9 cellular contexts compared by ENCODE assay signal in genomic region chrX:55716937-55717336, GRCh38. TPM values are rescaled to one million over a fixed set of nuclear protein-coding genes. Genes with fewer than 3 reads are reported as not detected.
A peak's percentile ranks its signal among the peaks of the same experiment; 100 is the strongest.
DNase-seq lines count a peak whose midpoint lies in the region; ATAC-seq, FAIRE-seq and TF ChIP-seq lines count a peak whose summit lies in the region.
"Had no signal": no experiment of that assay in that cellular context is flagged by ENCODE, and none has a peak within 500 bp of the region (broad histone marks: within the 10 kb centered on the region; RNA-seq: fewer than 3 reads in every experiment).

No MANE protein-coding gene starts in this region.

- H3K4me2 ChIP-seq in mesenchymal stem cell (ENCODE audit: low read length, poor library complexity, severe bottlenecking), result no peak overlapping the region

- no peak for FAIRE-seq in HTR-8/SVneo (lab: Jason Lieb, UNC)

- H3K79me1 ChIP-seq in mesenchymal stem cell (replicated peaks; ENCODE audit: low read length, poor library complexity, severe bottlenecking), result no peaks in the 10 kb centered on the region

- H2BK5ac ChIP-seq in mesenchymal stem cell (ENCODE audit: low read depth, low read length, poor library complexity, severe bottlenecking), result no peak overlapping the region

- H3K9me3 ChIP-seq in cardiac muscle cell (ENCODE audit: low read depth) (no peaks in the 10 kb centered on the region), mesenchymal stem cell (ENCODE audit: control insufficient read depth, low read length) (no peaks in the 10 kb centered on the region)

- H3K18ac ChIP-seq in mesenchymal stem cell (ENCODE audit: low read depth in 1 of 2, low read length in 2 of 2), result no peak overlapping the region

- ATAC-seq in Right ventricle myocardium inferior, result no peak
- ATAC-seq in GM18868 (IDR thresholded peaks at IDR 0.05; ENCODE audit: unreplicated experiment), result no peak

- no peak for TF ChIP-seq CTCF in cardiac muscle cell (IDR thresholded peaks at IDR 0.05; ENCODE audit: low read depth, low read length)
- no peak for TF ChIP-seq CTCF in astrocyte of the cerebellum (IDR thresholded peaks at IDR 0.05; ENCODE audit: low read depth, low read length, missing control alignments)

- H2BK15ac ChIP-seq in mesenchymal stem cell (ENCODE audit: low read depth, poor library complexity, severe bottlenecking), result no peak overlapping the region

- DNase-seq in cardiac muscle cell (ENCODE audit: low read depth in 1 of 2, low spot score in 1 of 2) (no peak), Right ventricle myocardium inferior (ENCODE audit: missing footprints) (no peak), astrocyte of the cerebellum (ENCODE audit: low read depth) (no peak), mesenchymal stem cell (no peak), kidney glomerular epithelial cell (lab: John Stamatoyannopoulos, UW) (no peak), HTR-8/SVneo (ENCODE audit: insufficient read length, low spot score) (no peak)

- H2AK5ac ChIP-seq in mesenchymal stem cell (ENCODE audit: low read length, severe bottlenecking), result no peak overlapping the region

- H3K36me3 ChIP-seq in cardiac muscle cell (no peaks in the 10 kb centered on the region), mesenchymal stem cell (ENCODE audit: control insufficient read depth in 1 of 2, insufficient read depth in 2 of 2, low read depth in 1 of 2, low read length in 2 of 2) (peaks cover 0 to 21% of the 10 kb centered on the region in 2 experiments), urinary bladder (ENCODE audit: insufficient read depth) (no peaks in the 10 kb centered on the region)

- no peak overlapping the region for H3K14ac ChIP-seq in mesenchymal stem cell (ENCODE audit: low read length in 2 of 2)

- peak overlapping the region; percentile 93 for H3K9ac ChIP-seq in mesenchymal stem cell (ENCODE audit: low read length)

- 50% methylated on average over 2 of the region's 3 CpGs for WGBS in mesenchymal stem cell
- 34% methylated on average over 3 of the region's 3 CpGs for WGBS in urinary bladder

- H3K27me3 ChIP-seq in cardiac muscle cell (no peaks in the 10 kb centered on the region), mesenchymal stem cell (ENCODE audit: control insufficient read depth in 1 of 2, insufficient read depth in 1 of 2, low read length in 2 of 2) (no peaks in the 10 kb centered on the region)
- H3K27me3 ChIP-seq: foreskin keratinocyte had no signal

- no peak overlapping the region for H3K4ac ChIP-seq in mesenchymal stem cell (ENCODE audit: low read depth in 1 of 2, low read length in 2 of 2)

- H2BK12ac ChIP-seq in mesenchymal stem cell (ENCODE audit: low read length in 2 of 2), result no peak overlapping the region

- H3K27ac ChIP-seq in cardiac muscle cell, result peak overlapping the region; percentile 38
- H3K27ac ChIP-seq in mesenchymal stem cell (ENCODE audit: low read length, poor library complexity, severe bottlenecking), result no peak overlapping the region
- H3K27ac ChIP-seq in urinary bladder (ENCODE audit: low read depth), result peak overlapping the region; percentile 10

- no peak overlapping the region for H2AFZ ChIP-seq in mesenchymal stem cell (ENCODE audit: low read depth, low read length)

- no peak overlapping the region for H2BK120ac ChIP-seq in mesenchymal stem cell (ENCODE audit: low read depth, low read length)

- no peaks in the 10 kb centered on the region for H3K4me1 ChIP-seq in cardiac muscle cell (ENCODE audit: low read depth)
- no peaks in the 10 kb centered on the region for H3K4me1 ChIP-seq in mesenchymal stem cell (ENCODE audit: control insufficient read depth, insufficient read depth, low read depth, low read length)
- H3K4me1 ChIP-seq in urinary bladder (ENCODE audit: insufficient read depth), result no peaks in the 10 kb centered on the region
- H3K4me1 ChIP-seq: foreskin keratinocyte had no signal

- in situ Hi-C loops in astrocyte of the cerebellum (cut with HindIII; ENCODE audit: low sequenced_read_pairs), result no loop called here

- H4K8ac ChIP-seq in mesenchymal stem cell (ENCODE audit: low read length), result no peak overlapping the region

- no peak overlapping the region for H3K23ac ChIP-seq in mesenchymal stem cell (ENCODE audit: low read length in 2 of 2)

- peak overlapping the region; percentile 52 for H3K4me3 ChIP-seq in cardiac muscle cell
- H3K4me3 ChIP-seq in astrocyte of the cerebellum (ENCODE audit: low read depth, low read length), result peak overlapping the region; percentile 71
- H3K4me3 ChIP-seq in mesenchymal stem cell (ENCODE audit: insufficient read depth in 1 of 2, low read depth in 1 of 2, low read length in 2 of 2), result peak overlapping the region in 1 of 2 experiments; percentile 88
- H3K4me3 ChIP-seq in urinary bladder (ENCODE audit: low read depth, low read length), result no peak overlapping the region

- intact Hi-C loops in Right ventricle myocardium inferior (cut with DNase I), result loop anchor here (5.0 kb wide), 1 partner anchor 555 kb away; no protein-coding TSS in a partner anchor

- H4K91ac ChIP-seq in mesenchymal stem cell (ENCODE audit: low read length), result no peak overlapping the region

RNA-seq across cellular contexts. Expression of gene RRAGB, which starts 0.6 kb away (rescaled TPM):
- 20.6 and 38.3 TPM in 2 replicates for total RNA-seq in cardiac muscle cell
- polyA plus RNA-seq in cardiac muscle cell, result 44.4 and 45.6 TPM in 2 replicates
- 12.7 TPM for total RNA-seq in Right ventricle myocardium inferior
- polyA plus RNA-seq in mesenchymal stem cell (2013, experiment 1 of 2), result 26.7 TPM
- 25.0 TPM for polyA plus RNA-seq in mesenchymal stem cell (2013, experiment 2 of 2)
- 34.1 TPM for total RNA-seq in urinary bladder
- polyA plus RNA-seq in urinary bladder, result 26.2 TPM
